In the genomic region with DNA sequence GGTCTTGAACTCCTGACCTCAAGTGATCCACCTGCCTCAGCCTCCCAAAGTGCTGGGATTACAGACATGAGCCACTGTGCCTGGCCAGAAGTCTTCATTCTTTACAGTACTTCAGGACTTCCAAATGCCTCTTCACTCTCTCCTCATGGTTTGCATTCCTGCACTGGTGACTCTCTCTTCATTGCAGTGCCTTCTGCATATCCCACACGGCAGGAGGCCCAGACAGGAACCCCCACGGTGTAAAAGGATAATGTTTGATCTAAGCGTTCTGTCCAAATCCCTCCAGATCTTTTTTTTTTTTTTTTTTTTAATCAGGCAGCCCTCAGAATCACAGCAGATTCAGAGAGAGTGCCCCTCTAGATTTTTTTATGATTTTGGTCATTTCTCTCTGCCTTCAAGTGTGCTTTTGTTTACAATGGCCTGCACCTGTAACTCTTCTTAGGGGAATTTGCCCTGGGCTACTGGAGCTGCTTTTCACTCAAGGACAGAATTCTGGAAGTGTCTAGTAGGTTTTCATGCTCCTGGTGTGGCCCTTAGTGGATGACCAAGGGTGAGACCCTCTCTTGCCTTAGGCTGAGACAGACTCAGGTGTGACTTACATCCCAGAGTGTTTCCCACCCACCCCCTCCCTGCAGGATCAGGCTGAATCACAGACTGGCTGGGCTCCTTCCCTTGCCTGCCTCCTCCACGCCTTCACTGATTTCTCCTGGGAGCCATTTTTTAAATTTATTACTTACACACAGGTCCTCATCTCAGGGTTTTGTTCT, we compare ENCODE assay signal across 13 cellular contexts. TPM values are rescaled to one million over a fixed set of nuclear protein-coding genes. Genes with fewer than 3 reads are reported as not detected.
DNase-seq lines count a peak whose midpoint lies in the region; ATAC-seq and TF ChIP-seq lines count a peak whose summit lies in the region.
"Had no signal": no experiment of that assay in that cellular context is flagged by ENCODE, and none has a peak within 500 bp of the region (broad histone marks: within the 10 kb centered on the region; RNA-seq: fewer than 3 reads in every experiment).

No MANE protein-coding gene starts in this region.

- TF ChIP-seq CTCF in AG04449 (IDR thresholded peaks at IDR 0.05; ENCODE audit: insufficient read depth, low read length, missing control alignments) (no peak), mucosa of descending colon (IDR thresholded peaks at IDR 0.05) (no peak), body of pancreas (IDR thresholded peaks at IDR 0.05) (no peak)

- no peak for TF ChIP-seq POLR2A in body of pancreas (IDR thresholded peaks at IDR 0.05)

- POLR2A ChIA-PET in AG04449 (lab: Yijun Ruan, JAX): interaction anchor here (0.6 kb wide), 1 partner anchor 14 kb away, joined by 3 read pairs; no protein-coding TSS in a partner anchor

- no peak for ATAC-seq in GM19452 (IDR thresholded peaks at IDR 0.05; ENCODE audit: unreplicated experiment)
- no peak for ATAC-seq in mucosa of descending colon
- ATAC-seq in body of pancreas: no peak
- ATAC-seq: activated T-cell treated with anti-CD3 and anti-CD28 coated beads, Interleukin-2, amount 50 U/mL, for 72 hours; heart right ventricle; stimulated activated memory B cell treated with anti-CD40 and anti-IgM and Interleukin-4, amounts not matched to agents 10 μg/mL and 1 μg/mL and 100 μg/mL, for 72 hours had no signal

- no peak overlapping the region for H3K27ac ChIP-seq in body of pancreas
- H3K27ac ChIP-seq in effector memory CD4-positive, alpha-beta T cell (ENCODE audit: insufficient read depth, low read length, poor library complexity, severe bottlenecking): no peak overlapping the region
- H3K27ac ChIP-seq: heart right ventricle had no signal

- H3K27me3 ChIP-seq in adipocyte (replicated peaks; ENCODE audit: control insufficient read depth, insufficient read depth, low read length) (no peaks in the 10 kb centered on the region), body of pancreas (no peaks in the 10 kb centered on the region)
- no peaks in the 10 kb centered on the region for H3K27me3 ChIP-seq in effector memory CD4-positive, alpha-beta T cell (replicated peaks; ENCODE audit: control insufficient read depth, insufficient read depth, low read length, poor library complexity, severe bottlenecking)
- H3K27me3 ChIP-seq: heart right ventricle had no signal

- CTCF ChIA-PET in AG04449 (lab: Yijun Ruan, JAX): no interaction called here

- 49 to 50% methylated on average over 4 of the region's 4 CpGs for WGBS in body of pancreas, 2 donors

- no peak overlapping the region for H3K4me3 ChIP-seq in AG04449 (ENCODE audit: low read depth, low read length)
- H3K4me3 ChIP-seq in adipocyte (ENCODE audit: low read length): no peak overlapping the region
- no peak overlapping the region for H3K4me3 ChIP-seq in mucosa of descending colon
- no peak overlapping the region for H3K4me3 ChIP-seq in body of pancreas
- no peak overlapping the region for H3K4me3 ChIP-seq in effector memory CD4-positive, alpha-beta T cell (ENCODE audit: insufficient read depth, low read depth, low read length, poor library complexity, severe bottlenecking)
- H3K4me3 ChIP-seq: heart right ventricle had no signal

- peak; percentile 63 for DNase-seq in AG04449 (ENCODE audit: low read depth, low spot score)
- peak; percentile 26 for DNase-seq in HT1080 (ENCODE audit: low read depth)
- peak; percentile 58 for DNase-seq in adipocyte (ENCODE audit: low read depth)
- peak; percentile 53 for DNase-seq in iPS-NIHi11 (ENCODE audit: low spot score)
- no peak for DNase-seq in mucosa of descending colon
- no peak for DNase-seq in body of pancreas
- no peak for DNase-seq in effector memory CD4-positive, alpha-beta T cell
- DNase-seq: activated T-cell treated with anti-CD3 and anti-CD28 coated beads, Interleukin-2, amount 50 U/mL, for 72 hours; HCEC 1CT; heart right ventricle; NCI-H2029 treated with DMSO at 0.1 percent for 48 hours had no signal

- H3K9me3 ChIP-seq in adipocyte (ENCODE audit: control insufficient read depth, low read length): no peaks in the 10 kb centered on the region
- no peaks in the 10 kb centered on the region for H3K9me3 ChIP-seq in mucosa of descending colon
- H3K9me3 ChIP-seq in body of pancreas: no peaks in the 10 kb centered on the region
- H3K9me3 ChIP-seq in effector memory CD4-positive, alpha-beta T cell (ENCODE audit: control insufficient read depth, low read length): no peaks in the 10 kb centered on the region
- H3K9me3 ChIP-seq: heart right ventricle had no signal

- no peaks in the 10 kb centered on the region for H3K36me3 ChIP-seq in adipocyte (ENCODE audit: control insufficient read depth, insufficient read depth, low read length, severe bottlenecking)
- H3K36me3 ChIP-seq in mucosa of descending colon (ENCODE audit: low read depth): no peaks in the 10 kb centered on the region
- no peaks in the 10 kb centered on the region for H3K36me3 ChIP-seq in body of pancreas (replicated peaks in 1 of 2; ENCODE audit: insufficient read depth in 1 of 2, low read depth in 2 of 2)
- H3K36me3 ChIP-seq in effector memory CD4-positive, alpha-beta T cell (ENCODE audit: control insufficient read depth, insufficient read depth, low read length): no peaks in the 10 kb centered on the region
- H3K36me3 ChIP-seq: heart right ventricle had no signal

- intact Hi-C loops in mucosa of descending colon (cut with DNase I, micrococcal nuclease) (no loop called here), body of pancreas (cut with DNase I) (no loop called here)

- no peak overlapping the region for H3K9ac ChIP-seq in adipocyte (ENCODE audit: low read length)

- H3K4me1 ChIP-seq in adipocyte (ENCODE audit: control insufficient read depth, insufficient read depth, low read length): peaks cover 9% of the 10 kb centered on the region
- no peaks in the 10 kb centered on the region for H3K4me1 ChIP-seq in mucosa of descending colon (ENCODE audit: low read depth)
- H3K4me1 ChIP-seq in body of pancreas: no peaks in the 10 kb centered on the region
- H3K4me1 ChIP-seq in effector memory CD4-positive, alpha-beta T cell (ENCODE audit: control insufficient read depth, insufficient read depth, low read length, poor library complexity, severe bottlenecking): no peaks in the 10 kb centered on the region
- H3K4me1 ChIP-seq: heart right ventricle had no signal

RNA-seq across cellular contexts. Expression of a gene that starts 19.8 kb away (rescaled TPM):
- total RNA-seq in HT1080 (2014; rRNA removed; shearing (Covaris generic)): 12.7 and 17.5 TPM in 2 replicates
- 16.7 and 23.1 TPM in 2 replicates for polyA plus RNA-seq in HT1080 (2015; cell fraction: cytosol; rRNA removed)
- 43.5 and 47.3 TPM in 2 replicates for polyA plus RNA-seq in HT1080 (2015; cell fraction: nucleus; rRNA removed)
- total RNA-seq in mucosa of descending colon (10 to 100 TPM; 51.9 to 67.6 (median 52.4) TPM), body of pancreas (10 to 100 TPM; 54.7 to 57.1 TPM)

Comparison
In these comparisons a context has a peak if more than half of its experiments do, and no peak if none do; other contexts are left out.
1. DNase-seq: peak in AG04449 (single experiment), HT1080 (single experiment), adipocyte (single experiment) and iPS-NIHi11 (single experiment); none in mucosa of descending colon (0 of 3), body of pancreas (0 of 4) and effector memory CD4-positive, alpha-beta T cell (0 of 3).